ENCODE assay signal across 18 cellular contexts in genomic region chr10:62708569-62708968, GRCh38.
A peak's percentile ranks its signal among the peaks of the same experiment; 100 is the strongest.
DNase-seq lines count a peak whose midpoint lies in the region; ATAC-seq and TF ChIP-seq lines count a peak whose summit lies in the region.
"Had no signal": no experiment of that assay in that cellular context is flagged by ENCODE, and none has a peak within 500 bp of the region (broad histone marks: within the 10 kb centered on the region; RNA-seq: fewer than 3 reads in every experiment).

No MANE protein-coding gene starts in this region.

- POLR2A ChIA-PET in activated CD4-positive, alpha-beta T cell treated with anti-CD3 and anti-CD28 coated beads, Interleukin-2, amount 10 ng/mL, durations not matched to agents 7 days and 5 days (lab: Charles Lee), result interaction anchor here (0.6 kb wide), 1 partner anchor 63 kb away, joined by 3 read pairs; no protein-coding TSS in a partner anchor

- H3K36me3 Mint-ChIP-seq in naive B cell, result peaks cover 0 to 5% of the 10 kb centered on the region in 2 donors
- H3K36me3 Mint-ChIP-seq in activated CD4-positive, alpha-beta T cell treated with anti-CD3 and anti-CD28 coated beads, Interleukin-2, amount 10 ng/mL, durations not matched to agents 7 days and 5 days (ENCODE audit: low read depth), result peaks cover 2% of the 10 kb centered on the region

- peaks cover 37 to 43% (median 39%) of the 10 kb centered on the region in 3 donors for H3K4me1 Mint-ChIP-seq in naive B cell
- H3K4me1 Mint-ChIP-seq in activated CD4-positive, alpha-beta T cell treated with anti-CD3 and anti-CD28 coated beads, Interleukin-2, amount 10 ng/mL, durations not matched to agents 7 days and 5 days, result peaks cover 3% of the 10 kb centered on the region

- H3K27ac ChIP-seq in osteoblast (ENCODE audit: low read depth, low read length), result no peak overlapping the region
- H3K27ac ChIP-seq: cardiac muscle cell, foreskin keratinocyte, sigmoid colon had no signal

- in situ Hi-C loops in G401 (cut with HindIII; ENCODE audit: low sequenced_read_pairs), result no loop called here

- H3K9me3 ChIP-seq in osteoblast (ENCODE audit: low read depth, low read length), result no peaks in the 10 kb centered on the region
- H3K9me3 ChIP-seq: sigmoid colon had no signal

- no peaks in the 10 kb centered on the region for H3K27me3 Mint-ChIP-seq in naive B cell
- peaks cover 7% of the 10 kb centered on the region for H3K27me3 Mint-ChIP-seq in activated CD4-positive, alpha-beta T cell treated with anti-CD3 and anti-CD28 coated beads, Interleukin-2, amount 10 ng/mL, durations not matched to agents 7 days and 5 days
- H3K27me3 Mint-ChIP-seq: T-helper 17 cell had no signal

- H3K27ac Mint-ChIP-seq in naive B cell, result peak overlapping the region in 3 of 6 donors; percentile 27 to 95 (median 42)
- no peak overlapping the region for H3K27ac Mint-ChIP-seq in activated CD4-positive, alpha-beta T cell treated with anti-CD3 and anti-CD28 coated beads, Interleukin-2, amount 10 ng/mL, durations not matched to agents 7 days and 5 days
- H3K27ac Mint-ChIP-seq: T-helper 17 cell had no signal

- H3K27me3 ChIP-seq in osteoblast (ENCODE audit: insufficient read depth, low read length), result peaks cover 13% of the 10 kb centered on the region
- H3K27me3 ChIP-seq: sigmoid colon had no signal

- peak; percentile 37 for DNase-seq in G401 (ENCODE audit: low spot score)
- peak; percentile 2 for DNase-seq in NOMO-1 treated with dmso at 0.1 percent for 144 hours (lab: John Stamatoyannopoulos, UW; ENCODE audit: unreplicated experiment)
- no peak for DNase-seq in naive B cell
- no peak for DNase-seq in activated CD4-positive, alpha-beta T cell treated with anti-CD3 and anti-CD28 coated beads, Interleukin-2, amount 10 ng/mL, durations not matched to agents 7 days and 5 days
- no peak for DNase-seq in osteoblast (ENCODE audit: insufficient read length, low spot score, missing footprints)
- DNase-seq in stimulated activated CD8-positive, alpha-beta memory T cell treated with anti-CD3 and anti-CD28 coated beads, Interleukin-4, amount 100 ng/mL, for 48 hours, result no peak
- no peak for DNase-seq in NCI-H2227 (lab: John Stamatoyannopoulos, UW; ENCODE audit: unreplicated experiment)
- DNase-seq: activated CD4-positive, alpha-beta T cell treated with anti-CD3 and anti-CD28 coated beads for 48 hours; activated T-cell treated with anti-CD3 and anti-CD28 coated beads, Interleukin-2, amount 50 U/mL, for 1 hour; foreskin keratinocyte; NCI-H1417; NCI-H345; sigmoid colon; stimulated activated naive CD4-positive, alpha-beta T cell; T-helper 17 cell had no signal

- H2AFZ ChIP-seq in osteoblast (ENCODE audit: low read length), result no peak overlapping the region

- no peaks in the 10 kb centered on the region for H3K79me2 ChIP-seq in osteoblast (ENCODE audit: insufficient read depth, low read length)

- H3K4me3 Mint-ChIP-seq in naive B cell, result peak overlapping the region in 7 of 8 donors; percentile 49 to 82 (median 61)
- H3K4me3 Mint-ChIP-seq in activated CD4-positive, alpha-beta T cell treated with anti-CD3 and anti-CD28 coated beads, Interleukin-2, amount 10 ng/mL, durations not matched to agents 7 days and 5 days, result no peak overlapping the region
- H3K4me3 Mint-ChIP-seq: neural crest cell, T-helper 17 cell had no signal

- no peaks in the 10 kb centered on the region for H3K36me3 ChIP-seq in osteoblast (ENCODE audit: insufficient read depth, low read length)
- H3K36me3 ChIP-seq: cardiac muscle cell, sigmoid colon had no signal

- CTCF ChIA-PET in activated CD4-positive, alpha-beta T cell treated with anti-CD3 and anti-CD28 coated beads, Interleukin-2, amount 10 ng/mL, durations not matched to agents 7 days and 5 days (lab: Charles Lee), result no interaction called here

- H3K4me3 ChIP-seq in osteoblast (ENCODE audit: insufficient read depth, low read length), result no peak overlapping the region
- H3K4me3 ChIP-seq: cardiac muscle cell, sigmoid colon had no signal

- ATAC-seq in HG02588 (IDR thresholded peaks at IDR 0.05; ENCODE audit: unreplicated experiment) (peak; percentile 48), naive B cell (ENCODE audit: low read depth in 2 of 2) (peak; percentile 37 to 49)
- ATAC-seq: foreskin keratinocyte, T-helper 17 cell had no signal

- H3K4me1 ChIP-seq in osteoblast (ENCODE audit: insufficient read depth, low read length), result no peaks in the 10 kb centered on the region
- H3K4me1 ChIP-seq: foreskin keratinocyte, sigmoid colon had no signal

- no peaks in the 10 kb centered on the region for H4K20me1 ChIP-seq in osteoblast (ENCODE audit: insufficient read depth, low read length)

- no peak overlapping the region for H3K4me2 ChIP-seq in osteoblast (ENCODE audit: insufficient read depth, low read length)

- peaks cover 0 to 14% (median 7%) of the 10 kb centered on the region in 7 donors for H3K9me3 Mint-ChIP-seq in naive B cell
- peaks cover 15% of the 10 kb centered on the region for H3K9me3 Mint-ChIP-seq in activated CD4-positive, alpha-beta T cell treated with anti-CD3 and anti-CD28 coated beads, Interleukin-2, amount 10 ng/mL, durations not matched to agents 7 days and 5 days

- no peak for TF ChIP-seq CTCF in osteoblast (IDR thresholded peaks at IDR 0.05; ENCODE audit: extremely low read depth, low read depth, low read length)

Comparison
In these comparisons a context has a peak if more than half of its experiments do, and no peak if none do; other contexts are left out.
1. DNase-seq: peak in G401 (single experiment) and NOMO-1 treated with dmso at 0.1 percent for 144 hours (single experiment); none in naive B cell (single experiment), activated CD4-positive, alpha-beta T cell treated with anti-CD3 and anti-CD28 coated beads, Interleukin-2, amount 10 ng/mL, durations not matched to agents 7 days and 5 days (single experiment), osteoblast (single experiment), stimulated activated CD8-positive, alpha-beta memory T cell treated with anti-CD3 and anti-CD28 coated beads, Interleukin-4, amount 100 ng/mL, for 48 hours (single experiment) and NCI-H2227 (single experiment).